In genomic region chr4:1896658-1896991, GRCh38 we compare ENCODE assay signal across 17 cellular contexts. TPM values are rescaled to one million over a fixed set of nuclear protein-coding genes. Genes with fewer than 3 reads are reported as not detected.
DNase-seq lines count a peak whose midpoint lies in the region; ATAC-seq and TF ChIP-seq lines count a peak whose summit lies in the region.
"Had no signal": no experiment of that assay in that cellular context is flagged by ENCODE, and none has a peak within 500 bp of the region (broad histone marks: within the 10 kb centered on the region; RNA-seq: fewer than 3 reads in every experiment).

No MANE protein-coding gene starts in this region.

- H3K27me3 ChIP-seq in HAP-1 (ENCODE audit: low read depth), result no peaks in the 10 kb centered on the region

- H3K27me3 Mint-ChIP-seq in activated naive CD4-positive, alpha-beta T cell treated with anti-CD3 and anti-CD28 coated beads, Interleukin-2, amount 10 ng/mL, durations not matched to agents 7 days and 5 days, result no peaks in the 10 kb centered on the region
- H3K27me3 Mint-ChIP-seq in activated T-helper 17 cell treated with anti-CD3 and anti-CD28 coated beads, Interleukin-2, amount 50 U/mL, for 72 hours, result no peaks in the 10 kb centered on the region
- no peaks in the 10 kb centered on the region for H3K27me3 Mint-ChIP-seq in osteocyte (ENCODE audit: unreplicated experiment)

- peaks cover 57% of the 10 kb centered on the region for H3K4me1 Mint-ChIP-seq in activated naive CD4-positive, alpha-beta T cell treated with anti-CD3 and anti-CD28 coated beads, Interleukin-2, amount 10 ng/mL, durations not matched to agents 7 days and 5 days
- H3K4me1 Mint-ChIP-seq in activated T-helper 17 cell treated with anti-CD3 and anti-CD28 coated beads, Interleukin-2, amount 50 U/mL, for 72 hours, result peaks cover 11% of the 10 kb centered on the region
- H3K4me1 Mint-ChIP-seq in osteocyte (ENCODE audit: unreplicated experiment), result peaks cover 15% of the 10 kb centered on the region

- CTCF ChIA-PET in activated naive CD4-positive, alpha-beta T cell treated with anti-CD3 and anti-CD28 coated beads, Interleukin-2, amount 10 ng/mL, durations not matched to agents 7 days and 5 days (lab: Charles Lee), result interaction anchor here (4.8 kb wide), 2 partner anchors 23 to 42 kb away, joined by 16 to 30 read pairs; no protein-coding TSS in a partner anchor

- no peak for TF ChIP-seq CTCF in osteocyte (IDR thresholded peaks at IDR 0.05)

- peaks cover 35% of the 10 kb centered on the region for H3K36me3 ChIP-seq in HAP-1 (replicated peaks)

- peaks cover 51% of the 10 kb centered on the region for H3K36me3 Mint-ChIP-seq in activated naive CD4-positive, alpha-beta T cell treated with anti-CD3 and anti-CD28 coated beads, Interleukin-2, amount 10 ng/mL, durations not matched to agents 7 days and 5 days
- peaks cover 76% of the 10 kb centered on the region for H3K36me3 Mint-ChIP-seq in activated T-helper 17 cell treated with anti-CD3 and anti-CD28 coated beads, Interleukin-2, amount 50 U/mL, for 72 hours (ENCODE audit: low read depth)
- H3K36me3 Mint-ChIP-seq in osteocyte (ENCODE audit: unreplicated experiment), result peaks cover 7% of the 10 kb centered on the region

- H3K27ac Mint-ChIP-seq in activated naive CD4-positive, alpha-beta T cell treated with anti-CD3 and anti-CD28 coated beads, Interleukin-2, amount 10 ng/mL, durations not matched to agents 7 days and 5 days, result peak overlapping the region; percentile 82
- H3K27ac Mint-ChIP-seq in activated T-helper 17 cell treated with anti-CD3 and anti-CD28 coated beads, Interleukin-2, amount 50 U/mL, for 72 hours, result peak overlapping the region; percentile 17
- peak overlapping the region; percentile 53 for H3K27ac Mint-ChIP-seq in osteocyte (ENCODE audit: unreplicated experiment)

- no peak overlapping the region for H3K4me3 Mint-ChIP-seq in activated naive CD4-positive, alpha-beta T cell treated with anti-CD3 and anti-CD28 coated beads, Interleukin-2, amount 10 ng/mL, durations not matched to agents 7 days and 5 days
- H3K4me3 Mint-ChIP-seq in activated T-helper 17 cell treated with anti-CD3 and anti-CD28 coated beads, Interleukin-2, amount 50 U/mL, for 72 hours, result no peak overlapping the region
- no peak overlapping the region for H3K4me3 Mint-ChIP-seq in osteocyte (ENCODE audit: unreplicated experiment)

- no peak for ATAC-seq in activated T-helper 17 cell treated with anti-CD3 and anti-CD28 coated beads, Interleukin-2, amount 50 U/mL, for 72 hours (replicated peaks)
- no peak for ATAC-seq in GM18498 (IDR thresholded peaks at IDR 0.05; ENCODE audit: unreplicated experiment)

- H3K9me3 ChIP-seq in HAP-1, result no peaks in the 10 kb centered on the region

- H3K4me3 ChIP-seq in HAP-1, result no peak overlapping the region
- H3K4me3 ChIP-seq: PC-9 had no signal

- no peaks in the 10 kb centered on the region for H3K9me3 Mint-ChIP-seq in activated naive CD4-positive, alpha-beta T cell treated with anti-CD3 and anti-CD28 coated beads, Interleukin-2, amount 10 ng/mL, durations not matched to agents 7 days and 5 days
- no peaks in the 10 kb centered on the region for H3K9me3 Mint-ChIP-seq in activated T-helper 17 cell treated with anti-CD3 and anti-CD28 coated beads, Interleukin-2, amount 50 U/mL, for 72 hours
- H3K9me3 Mint-ChIP-seq in osteocyte (ENCODE audit: unreplicated experiment), result no peaks in the 10 kb centered on the region

- in situ Hi-C loops in HAP-1 (cut with MboI; ENCODE audit: low sequenced_read_pairs), result no loop called here

- DNase-seq in activated naive CD4-positive, alpha-beta T cell treated with anti-CD3 and anti-CD28 coated beads, Interleukin-2, amount 10 ng/mL, durations not matched to agents 7 days and 5 days, result no peak
- no peak for DNase-seq in activated naive CD4-positive, alpha-beta T cell treated with Interleukin-2 at 50 U/mL for 16 hours
- no peak for DNase-seq in osteocyte (ENCODE audit: extremely low spot score, unreplicated experiment)
- DNase-seq in HAP-1 (ENCODE audit: low spot score in 2 of 2), result no peak
- no peak for DNase-seq in DMS 273 (lab: John Stamatoyannopoulos, UW; ENCODE audit: unreplicated experiment)
- DNase-seq: ACHN, C1 segment of cervical spinal cord, DND-41, H7, IMR-90, NCI-H1417 treated with DMSO at 0.1 percent for 48 hours, NCI-H187 treated with DMSO at 0.1 percent for 48 hours, NCI-H345, NCI-H524 treated with DMSO at 0.1 percent for 48 hours, PC-9 had no signal

- no peaks in the 10 kb centered on the region; the same call in 1 of the 2 replicates for H3K4me1 ChIP-seq in HAP-1

RNA-seq across cellular contexts. Expression of gene NSD2, which starts 25.4 kb away (rescaled TPM):
- total RNA-seq in activated T-helper 17 cell treated with anti-CD3 and anti-CD28 coated beads, Interleukin-2, amount 50 U/mL, for 72 hours, result 100 to 1,000 TPM; 187 to 239 TPM
- total RNA-seq in osteocyte, result 63.4 and 66.4 TPM in 2 replicates

RNA-seq across cellular contexts. Expression of gene LETM1, which starts 40.7 kb away (rescaled TPM):
- total RNA-seq in activated T-helper 17 cell treated with anti-CD3 and anti-CD28 coated beads, Interleukin-2, amount 50 U/mL, for 72 hours, result 10 to 100 TPM; 21.3 to 71.0 TPM
- 48.2 and 49.9 TPM in 2 replicates for total RNA-seq in osteocyte

Comparison
In these comparisons a context has a peak if more than half of its experiments do, and no peak if none do; other contexts are left out.
1. H3K27ac Mint-ChIP-seq: peak in every context shown above with its lines; median percentile 82 in activated naive CD4-positive, alpha-beta T cell treated with anti-CD3 and anti-CD28 coated beads, Interleukin-2, amount 10 ng/mL, durations not matched to agents 7 days and 5 days; 53 in osteocyte; 17 in activated T-helper 17 cell treated with anti-CD3 and anti-CD28 coated beads, Interleukin-2, amount 50 U/mL, for 72 hours.